In genomic region chr2:133264951-133265949, GRCh38 we compare ENCODE assay signal across 9 cellular contexts.
DNase-seq lines count a peak whose midpoint lies in the region; ATAC-seq and TF ChIP-seq lines count a peak whose summit lies in the region.
"Had no signal": no experiment of that assay in that cellular context is flagged by ENCODE, and none has a peak within 500 bp of the region (broad histone marks: within the 10 kb centered on the region; RNA-seq: fewer than 3 reads in every experiment).

No MANE protein-coding gene starts in this region.

- H3K9ac ChIP-seq in iPS-18a (ENCODE audit: low read length): peak overlapping the region; percentile 31

- no peaks in the 10 kb centered on the region for H3K9me3 ChIP-seq in iPS-18a (ENCODE audit: control insufficient read depth, low read depth, low read length)

- peaks cover 8% of the 10 kb centered on the region for H3K27me3 ChIP-seq in iPS-18a (ENCODE audit: control insufficient read depth, insufficient read depth, low read length)

- TF ChIP-seq RAD21 in Ishikawa (IDR thresholded peaks at IDR 0.05; ENCODE audit: low read depth): no peak

- no peak for ATAC-seq in HG03108 (IDR thresholded peaks at IDR 0.05; ENCODE audit: unreplicated experiment)
- no peak for ATAC-seq in GM18867 (IDR thresholded peaks at IDR 0.05; ENCODE audit: unreplicated experiment)
- ATAC-seq: activated CD8-positive, alpha-beta memory T cell treated with anti-CD3 and anti-CD28 coated beads, Interleukin-2, amount 10 ng/mL, durations not matched to agents 7 days and 5 days had no signal

- H3K4me3 ChIP-seq in iPS-18a (ENCODE audit: low read length): peak overlapping the region; percentile 74

- H3K4me1 ChIP-seq in iPS-18a (ENCODE audit: control insufficient read depth, low read depth, low read length): peaks cover 4% of the 10 kb centered on the region

- no peak for TF ChIP-seq EP300 in Ishikawa (IDR thresholded peaks at IDR 0.05; ENCODE audit: borderline replicate concordance)

- H3K27ac ChIP-seq in iPS-18a (ENCODE audit: low read length) (no peak overlapping the region), substantia nigra (ENCODE audit: low read depth, low read length, poor library complexity, severe bottlenecking) (peak overlapping the region; percentile 1)

- H3K36me3 ChIP-seq in iPS-18a (ENCODE audit: control insufficient read depth, low read depth, low read length): no peaks in the 10 kb centered on the region

- DNase-seq in astrocyte of the hippocampus (ENCODE audit: low read depth, low spot score) (peak; percentile 22), substantia nigra (lab: John Stamatoyannopoulos, UW) (peak in 26 of 49 donors; percentile 13 to 66 (median 44)), T-helper 9 cell (no peak)
- no peak for DNase-seq in effector CD8-positive, alpha-beta T cell (lab: John Stamatoyannopoulos, UW)
- DNase-seq: activated CD8-positive, alpha-beta memory T cell treated with anti-CD3 and anti-CD28 coated beads, Interleukin-2, amount 10 ng/mL, durations not matched to agents 7 days and 5 days had no signal

TF ChIP-seq in Ishikawa, 13 proteins besides CTCF, POLR2A, EP300 and RAD21:
- TF ChIP-seq CEBPB (IDR thresholded peaks at IDR 0.05) (no peak), TCF12 (IDR thresholded peaks at IDR 0.05; ENCODE audit: low read depth) (no peak), EGR1 (IDR thresholded peaks at IDR 0.05) (no peak), FOXM1 (IDR thresholded peaks at IDR 0.05; ENCODE audit: borderline replicate concordance, low read depth) (no peak), ZBTB7A (IDR thresholded peaks at IDR 0.05; ENCODE audit: low read depth) (no peak), CREB1 (IDR thresholded peaks at IDR 0.05; ENCODE audit: low read depth) (no peak), REST (IDR thresholded peaks at IDR 0.05; ENCODE audit: low read depth) (no peak), NFIC (IDR thresholded peaks at IDR 0.05) (0 out of 2 replicates have a peak, but pooled peaks have one; percentile 11), TEAD4 (IDR thresholded peaks at IDR 0.05) (peak; percentile 24; the same call in 1 of the 2 replicates)
- TF ChIP-seq, protein P1, sequence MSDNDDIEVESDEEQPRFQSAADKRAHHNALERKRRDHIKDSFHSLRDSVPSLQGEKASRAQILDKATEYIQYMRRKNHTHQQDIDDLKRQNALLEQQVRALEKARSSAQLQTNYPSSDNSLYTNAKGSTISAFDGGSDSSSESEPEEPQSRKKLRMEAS (IDR thresholded peaks at IDR 0.05): peak; percentile 4; the same call in 1 of the 2 replicates
TF ChIP-seq in Ishikawa: peak in this region for 3.

Comparison
In these comparisons a context has a peak if more than half of its experiments do, and no peak if none do; other contexts are left out.
1. DNase-seq: peak in astrocyte of the hippocampus (single experiment) and substantia nigra (26 of 49); none in effector CD8-positive, alpha-beta T cell (single experiment) and T-helper 9 cell (single experiment).